In genomic region chr4:88794952-88795351, GRCh38 we compare ENCODE assay signal across 35 cellular contexts.
"Had no signal": no experiment of that assay in that cellular context is flagged by ENCODE, and none has a peak within 500 bp of the region (broad histone marks: within the 10 kb centered on the region; RNA-seq: fewer than 3 reads in every experiment).

No MANE protein-coding gene starts in this region.

- H3K4me1 ChIP-seq: breast epithelium, colonic mucosa had no signal

- H3K4me3 Mint-ChIP-seq: activated B cell treated with CpG ODN at 0.5 μM for 24 hours; activated CD4-positive, alpha-beta memory T cell treated with anti-CD3 and anti-CD28 coated beads for 36 hours; activated CD4-positive, alpha-beta T cell treated with anti-CD3 and anti-CD28 coated beads for 36 hours; activated CD4-positive, alpha-beta T cell treated with anti-CD3 and anti-CD28 coated beads, Interleukin-2, amount 10 ng/mL, durations not matched to agents 24 days and 14 days; activated CD8-positive, alpha-beta memory T cell treated with anti-CD3 and anti-CD28 coated beads, Interleukin-2, amount 10 ng/mL, durations not matched to agents 7 days and 5 days; activated CD8-positive, alpha-beta T cell treated with anti-CD3 and anti-CD28 coated beads, Interleukin-2, amount 10 ng/mL, durations not matched to agents 7 days and 5 days; activated naive CD4-positive, alpha-beta T cell treated with anti-CD3 and anti-CD28 coated beads for 36 hours; activated naive CD4-positive, alpha-beta T cell treated with anti-CD3 and anti-CD28 coated beads, Interleukin-2, amount 50 U/mL, for 24 hours; activated naive CD8-positive, alpha-beta T cell treated with anti-CD3 and anti-CD28 coated beads for 36 hours; activated naive CD8-positive, alpha-beta T cell treated with anti-CD3 and anti-CD28 coated beads, Interleukin-2, amount 50 U/mL, for 24 hours; activated T-helper 1 cell treated with anti-CD3 and anti-CD28 coated beads, Interleukin-12 subunit alpha, Interleukin-12 subunit beta, Interleukin-2, Interleukin-4 antibody, amounts not matched to agents 30 ng/mL and 10 ng/mL and 1 ng/mL, durations not matched to agents 14 hours and 24 hours and 36 hours; T-helper 17 cell; T-helper 2 cell treated with Interferon-gamma antibody and Interleukin-4, amounts not matched to agents 5 μg/mL and 100 μg/mL, for 36 hours had no signal

- H3K36me3 ChIP-seq: breast epithelium, colonic mucosa, esophagus squamous epithelium, WERI-Rb-1 had no signal

- FAIRE-seq: endothelial cell of umbilical vein had no signal

- H3K4me3 ChIP-seq: ascending aorta, breast epithelium, cardiac muscle cell, colonic mucosa, esophagus squamous epithelium had no signal

- ATAC-seq: activated CD4-positive, alpha-beta T cell treated with anti-CD3 and anti-CD28 coated beads for 36 hours; activated CD4-positive, CD25-positive, alpha-beta regulatory T cell treated with anti-CD3 and anti-CD28 coated beads, Interleukin-2, amount 50 U/mL, for 24 hours; activated CD8-positive, alpha-beta memory T cell treated with anti-CD3 and anti-CD28 coated beads, Interleukin-2, amount 10 ng/mL, durations not matched to agents 7 days and 5 days; activated CD8-positive, alpha-beta T cell treated with anti-CD3 and anti-CD28 coated beads, Interleukin-2, amount 10 ng/mL, durations not matched to agents 7 days and 5 days; activated naive CD8-positive, alpha-beta T cell treated with anti-CD3 and anti-CD28 coated beads, Interleukin-2, amount 50 U/mL, for 24 hours; T-helper 17 cell had no signal

- H3K27me3 ChIP-seq: ascending aorta, breast epithelium, cardiac muscle cell, colonic mucosa, esophagus squamous epithelium had no signal

- H3K9me3 Mint-ChIP-seq: activated B cell treated with CpG ODN at 0.5 μM for 24 hours; activated CD4-positive, alpha-beta memory T cell treated with anti-CD3 and anti-CD28 coated beads for 36 hours; activated CD4-positive, alpha-beta T cell treated with anti-CD3 and anti-CD28 coated beads, Interleukin-2, amount 10 ng/mL, durations not matched to agents 24 days and 14 days; activated naive CD4-positive, alpha-beta T cell treated with anti-CD3 and anti-CD28 coated beads for 36 hours; activated naive CD4-positive, alpha-beta T cell treated with anti-CD3 and anti-CD28 coated beads, Interleukin-2, amount 50 U/mL, for 24 hours; activated naive CD8-positive, alpha-beta T cell treated with anti-CD3 and anti-CD28 coated beads, Interleukin-2, amount 50 U/mL, for 24 hours; activated T-helper 1 cell treated with anti-CD3 and anti-CD28 coated beads, Interleukin-12 subunit alpha, Interleukin-12 subunit beta, Interleukin-2, Interleukin-4 antibody, amounts not matched to agents 30 ng/mL and 10 ng/mL and 1 ng/mL, durations not matched to agents 14 hours and 24 hours and 36 hours; activated T-helper 2 cell treated with anti-CD3 and anti-CD28 coated beads, Interferon-gamma antibody, Interleukin-2, Interleukin-4, amounts not matched to agents 10 μg/mL and 5 μg/mL and 100 μg/mL, durations not matched to agents 14 hours and 24 hours and 36 hours; T-helper 2 cell treated with Interferon-gamma antibody and Interleukin-4, amounts not matched to agents 5 μg/mL and 100 μg/mL, for 36 hours had no signal

- H3K4me1 Mint-ChIP-seq: activated B cell treated with CpG ODN at 0.5 μM for 24 hours had no signal

- DNase-seq: activated B cell treated with CpG ODN at 0.5 μM for 24 hours; activated CD4-positive, alpha-beta memory T cell treated with anti-CD3 and anti-CD28 coated beads for 36 hours; activated CD4-positive, alpha-beta T cell treated with anti-CD3 and anti-CD28 coated beads for 36 hours; activated CD4-positive, alpha-beta T cell treated with anti-CD3 and anti-CD28 coated beads, Interleukin-2, amount 10 ng/mL, durations not matched to agents 24 days and 14 days; activated CD8-positive, alpha-beta memory T cell treated with anti-CD3 and anti-CD28 coated beads, Interleukin-2, amount 10 ng/mL, durations not matched to agents 7 days and 5 days; activated CD8-positive, alpha-beta memory T cell treated with anti-CD3 and anti-CD28 coated beads, Interleukin-2, amount 50 U/mL, for 4 hours; activated CD8-positive, alpha-beta T cell treated with anti-CD3 and anti-CD28 coated beads, Interleukin-2, amount 10 ng/mL, durations not matched to agents 7 days and 5 days; activated effector memory CD4-positive, alpha-beta T cell treated with anti-CD3 and anti-CD28 coated beads, Interleukin-2, amount 50 U/mL, for 16 hours; activated naive CD4-positive, alpha-beta T cell treated with anti-CD3 and anti-CD28 coated beads for 36 hours; activated naive CD8-positive, alpha-beta T cell treated with anti-CD3 and anti-CD28 coated beads for 36 hours; activated naive CD8-positive, alpha-beta T cell treated with anti-CD3 and anti-CD28 coated beads, Interleukin-2, amount 50 U/mL, for 24 hours; activated T-cell treated with anti-CD3 and anti-CD28 coated beads, Interleukin-2, amount 50 U/mL, for 1 hour; activated T-cell treated with anti-CD3 and anti-CD28 coated beads, Interleukin-2, amount 50 U/mL, for 48 hours; central memory CD4-positive, alpha-beta T cell; cerebellar nuclear complex; colonic mucosa; effector CD8-positive, alpha-beta T cell; esophagus squamous epithelium; foreskin fibroblast; head of caudate nucleus; T-helper 1 cell; T-helper 17 cell; T1000; WERI-Rb-1 had no signal

- H3K27me3 Mint-ChIP-seq: activated naive CD4-positive, alpha-beta T cell treated with anti-CD3 and anti-CD28 coated beads, Interleukin-2, amount 50 U/mL, for 24 hours; activated naive CD8-positive, alpha-beta T cell treated with anti-CD3 and anti-CD28 coated beads, Interleukin-2, amount 50 U/mL, for 24 hours; brain; T-helper 17 cell had no signal

- H3K27ac ChIP-seq: ascending aorta, breast epithelium, cardiac muscle cell, colonic mucosa, epithelial cell of prostate, esophagus squamous epithelium, WERI-Rb-1 had no signal

- H3K27ac Mint-ChIP-seq: activated B cell treated with CpG ODN at 0.5 μM for 24 hours; activated CD4-positive, alpha-beta memory T cell treated with anti-CD3 and anti-CD28 coated beads for 36 hours; activated CD4-positive, alpha-beta T cell treated with anti-CD3 and anti-CD28 coated beads for 36 hours; activated CD4-positive, alpha-beta T cell treated with anti-CD3 and anti-CD28 coated beads, Interleukin-2, amount 10 ng/mL, durations not matched to agents 24 days and 14 days; activated CD8-positive, alpha-beta memory T cell treated with anti-CD3 and anti-CD28 coated beads, Interleukin-2, amount 10 ng/mL, durations not matched to agents 7 days and 5 days; activated CD8-positive, alpha-beta T cell treated with anti-CD3 and anti-CD28 coated beads, Interleukin-2, amount 10 ng/mL, durations not matched to agents 7 days and 5 days; activated naive CD4-positive, alpha-beta T cell treated with anti-CD3 and anti-CD28 coated beads for 36 hours; activated naive CD4-positive, alpha-beta T cell treated with anti-CD3 and anti-CD28 coated beads, Interleukin-2, amount 50 U/mL, for 24 hours; activated naive CD8-positive, alpha-beta T cell treated with anti-CD3 and anti-CD28 coated beads for 36 hours; activated naive CD8-positive, alpha-beta T cell treated with anti-CD3 and anti-CD28 coated beads, Interleukin-2, amount 50 U/mL, for 24 hours; activated T-helper 1 cell treated with anti-CD3 and anti-CD28 coated beads, Interleukin-12 subunit alpha, Interleukin-12 subunit beta, Interleukin-2, Interleukin-4 antibody, amounts not matched to agents 30 ng/mL and 10 ng/mL and 1 ng/mL, durations not matched to agents 14 hours and 24 hours and 36 hours; activated T-helper 2 cell treated with anti-CD3 and anti-CD28 coated beads, Interferon-gamma antibody, Interleukin-2, Interleukin-4, amounts not matched to agents 10 μg/mL and 5 μg/mL and 100 μg/mL, durations not matched to agents 14 hours and 24 hours and 36 hours; T-helper 17 cell; T-helper 2 cell treated with Interferon-gamma antibody and Interleukin-4, amounts not matched to agents 5 μg/mL and 100 μg/mL, for 36 hours had no signal

- H3K9me3 ChIP-seq: ascending aorta, breast epithelium, colonic mucosa had no signal
